Comparison of ENCODE assay signal across 1 cellular context in genomic region chr12:33581613-33582122, GRCh38.
TF ChIP-seq lines count a peak whose summit lies in the region.

No MANE protein-coding gene starts in this region.

TF ChIP-seq in GM23338, 12 proteins besides CTCF, POLR2A, EP300 and RAD21 (continued from another document):
- no peak for TF ChIP-seq ZNF462 (CRISPR knock-in tag; IDR thresholded peaks at IDR 0.05)
